Comparison of ENCODE assay signal across 23 cellular contexts in the genomic region with DNA sequence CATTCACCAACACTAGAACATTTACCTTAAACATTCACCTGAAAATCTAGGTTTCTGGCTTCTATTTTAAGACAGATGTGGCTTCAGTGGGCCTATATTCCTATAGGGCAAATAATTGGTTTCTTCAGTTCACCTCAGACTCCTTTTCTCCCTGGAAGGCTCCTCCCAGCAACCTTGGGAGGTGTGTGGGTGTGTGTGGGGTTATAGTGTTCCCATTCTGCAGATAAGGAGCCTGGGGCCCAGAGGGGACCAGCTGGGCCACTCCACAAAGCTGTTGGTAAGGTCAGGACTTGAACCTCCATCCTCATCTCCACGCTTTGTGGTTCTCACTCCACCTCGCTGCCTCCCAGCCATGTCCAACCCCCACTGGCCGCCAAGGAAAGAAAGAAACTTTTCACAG.
"Had no signal": no experiment of that assay in that cellular context is flagged by ENCODE, and none has a peak within 500 bp of the region (broad histone marks: within the 10 kb centered on the region; RNA-seq: fewer than 3 reads in every experiment).

No MANE protein-coding gene starts in this region.

- H3K36me3 ChIP-seq: MG63 had no signal

- DNase-seq: IMR-90, Karpas-422, KG1, MG63, NCI-H1092, NCI-H1105 treated with DMSO at 0.1 percent for 48 hours, NCI-H1417 treated with DMSO at 0.1 percent for 48 hours, NCI-H146, NCI-H1694 treated with DMSO at 0.1 percent for 48 hours, NCI-H1930, NCI-H2081, NCI-H2107, NCI-H226, NCI-H446, NCI-H510A, NCI-H524 treated with DMSO at 0.1 percent for 48 hours, NCI-H774, RPMI8226, SHP77, SK-N-SH, SW 1271 had no signal

- H3K27me3 ChIP-seq: MG63 had no signal

- H3K4me3 ChIP-seq: MG63 had no signal

- FAIRE-seq: HepG2, RCC 7860 had no signal

- H3K9me3 ChIP-seq: MG63, SK-N-SH had no signal
